11 cellular contexts compared by ENCODE assay signal in the genomic region with DNA sequence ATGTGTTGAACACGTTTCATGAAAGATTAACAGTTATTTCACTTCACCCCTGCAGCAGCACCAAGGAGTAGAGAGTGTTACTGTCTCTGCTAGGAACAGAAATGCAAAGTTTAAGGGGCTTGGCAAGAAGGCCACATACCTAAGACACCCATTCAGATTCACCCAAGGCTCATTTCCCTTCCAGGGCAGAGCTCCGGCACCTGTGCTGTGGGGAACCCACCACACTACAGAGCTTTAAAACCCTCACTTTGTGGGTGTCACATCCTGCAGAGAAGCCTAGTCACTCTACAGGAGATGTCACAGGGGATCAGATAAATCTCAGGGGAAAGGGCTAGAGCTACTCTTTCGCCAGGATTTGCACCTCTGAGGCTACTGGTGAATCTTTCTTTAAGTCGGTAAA.
DNase-seq lines count a peak whose midpoint lies in the region; ATAC-seq and TF ChIP-seq lines count a peak whose summit lies in the region.
"Had no signal": no experiment of that assay in that cellular context is flagged by ENCODE, and none has a peak within 500 bp of the region (broad histone marks: within the 10 kb centered on the region; RNA-seq: fewer than 3 reads in every experiment).

No MANE protein-coding gene starts in this region.

- H3K27me3 Mint-ChIP-seq in activated naive CD8-positive, alpha-beta T cell treated with anti-CD3 and anti-CD28 coated beads, Interleukin-2, amount 10 ng/mL, durations not matched to agents 7 days and 5 days, result no peaks in the 10 kb centered on the region

- H3K36me3 ChIP-seq in HUES64 (ENCODE audit: insufficient read depth, low read length) (no peaks in the 10 kb centered on the region), tibial artery (no peaks in the 10 kb centered on the region)
- H3K36me3 ChIP-seq: Peyer's patch had no signal

- POLR2A ChIA-PET in activated naive CD8-positive, alpha-beta T cell treated with anti-CD3 and anti-CD28 coated beads, Interleukin-2, amount 10 ng/mL, durations not matched to agents 7 days and 5 days (lab: Charles Lee), result interaction anchor here (0.6 to 8.8 kb wide), 25 partner anchors 11 to 1332 kb away, joined by 3 to 242 read pairs (median 5); a partner anchor contains a TSS

- H3K9me3 ChIP-seq in HUES64 (ENCODE audit: insufficient read depth, low read depth, low read length) (no peaks in the 10 kb centered on the region), tibial artery (no peaks in the 10 kb centered on the region)
- H3K9me3 ChIP-seq: Peyer's patch had no signal

- 67% methylated on average over 4 of the region's 4 CpGs for WGBS in HUES64

- H3K4me3 Mint-ChIP-seq in activated naive CD8-positive, alpha-beta T cell treated with anti-CD3 and anti-CD28 coated beads, Interleukin-2, amount 10 ng/mL, durations not matched to agents 7 days and 5 days, result peak overlapping the region; percentile 85
- H3K4me3 Mint-ChIP-seq: neural crest cell had no signal

- peak; percentile 97 for ATAC-seq in activated naive CD8-positive, alpha-beta T cell treated with anti-CD3 and anti-CD28 coated beads, Interleukin-2, amount 10 ng/mL, durations not matched to agents 7 days and 5 days (ENCODE audit: low read depth)
- no peak for ATAC-seq in left lobe of liver

- H3K9ac ChIP-seq in HUES64 (ENCODE audit: low read depth, low read length), result no peak overlapping the region

- H3K27ac Mint-ChIP-seq in activated naive CD8-positive, alpha-beta T cell treated with anti-CD3 and anti-CD28 coated beads, Interleukin-2, amount 10 ng/mL, durations not matched to agents 7 days and 5 days, result peak overlapping the region; percentile 93

- H3K27me3 ChIP-seq in HUES64 (ENCODE audit: insufficient read depth, low read length), result no peaks in the 10 kb centered on the region
- no peaks in the 10 kb centered on the region for H3K27me3 ChIP-seq in tibial artery
- H3K27me3 ChIP-seq: Peyer's patch had no signal

- peak; percentile 30 for DNase-seq in stimulated activated CD4-positive, alpha-beta T cell treated with anti-CD3 and anti-CD28 coated beads, Interleukin-1b, Interleukin-23, amount 100 ng/mL, for 48 hours
- no peak for DNase-seq in stimulated activated CD4-positive, alpha-beta T cell treated with anti-CD3 and anti-CD28 coated beads, Interleukin-4, amount 100 ng/mL, for 1 hour
- peak; percentile 67 for DNase-seq in activated naive CD8-positive, alpha-beta T cell treated with anti-CD3 and anti-CD28 coated beads, Interleukin-2, amount 10 ng/mL, durations not matched to agents 7 days and 5 days
- DNase-seq in left lobe of liver (ENCODE audit: low spot score) (no peak), DMS153 treated with DMSO at 0.1 percent for 48 hours (lab: John Stamatoyannopoulos, UW; ENCODE audit: unreplicated experiment) (no peak), iPS-NIHi7 (ENCODE audit: extremely low spot score) (no peak), tibial artery (no peak)
- DNase-seq: NCI-H1048 had no signal

- intact Hi-C loops in tibial artery (cut with DNase I; ENCODE audit: low total_unique reads), result no loop called here

- peaks cover 36% of the 10 kb centered on the region for H3K36me3 Mint-ChIP-seq in activated naive CD8-positive, alpha-beta T cell treated with anti-CD3 and anti-CD28 coated beads, Interleukin-2, amount 10 ng/mL, durations not matched to agents 7 days and 5 days

- no peak for TF ChIP-seq CTCF in tibial artery (IDR thresholded peaks at IDR 0.05)

- H3K4me3 ChIP-seq in HUES64 (ENCODE audit: low read length) (no peak overlapping the region), tibial artery (no peak overlapping the region)
- H3K4me3 ChIP-seq: Peyer's patch had no signal

- peaks cover 57% of the 10 kb centered on the region for H3K4me1 Mint-ChIP-seq in activated naive CD8-positive, alpha-beta T cell treated with anti-CD3 and anti-CD28 coated beads, Interleukin-2, amount 10 ng/mL, durations not matched to agents 7 days and 5 days

- H3K9me3 Mint-ChIP-seq in activated naive CD8-positive, alpha-beta T cell treated with anti-CD3 and anti-CD28 coated beads, Interleukin-2, amount 10 ng/mL, durations not matched to agents 7 days and 5 days, result peaks cover 1% of the 10 kb centered on the region
- H3K9me3 Mint-ChIP-seq: neural crest cell had no signal

- H3K4me1 ChIP-seq in HUES64 (ENCODE audit: insufficient read depth, low read length), result peaks cover 24% of the 10 kb centered on the region
- H3K4me1 ChIP-seq in tibial artery, result peaks cover 0 to 13% (median 2%) of the 10 kb centered on the region in 4 donors

- H3K27ac ChIP-seq in HUES64 (ENCODE audit: low read depth, low read length) (peak overlapping the region; percentile 49; the same call in 1 of the 2 replicates), tibial artery (no peak overlapping the region)

Comparison
In these comparisons a context has a peak if more than half of its experiments do, and no peak if none do; other contexts are left out.
1. DNase-seq: peak in stimulated activated CD4-positive, alpha-beta T cell treated with anti-CD3 and anti-CD28 coated beads, Interleukin-1b, Interleukin-23, amount 100 ng/mL, for 48 hours (single experiment) and activated naive CD8-positive, alpha-beta T cell treated with anti-CD3 and anti-CD28 coated beads, Interleukin-2, amount 10 ng/mL, durations not matched to agents 7 days and 5 days (single experiment); none in stimulated activated CD4-positive, alpha-beta T cell treated with anti-CD3 and anti-CD28 coated beads, Interleukin-4, amount 100 ng/mL, for 1 hour (single experiment), left lobe of liver (single experiment), DMS153 treated with DMSO at 0.1 percent for 48 hours (single experiment), iPS-NIHi7 (single experiment) and tibial artery (0 of 2).